In genomic region chr4:81675785-81676427, GRCh38 we compare ENCODE assay signal across 14 cellular contexts.
"Had no signal": no experiment of that assay in that cellular context is flagged by ENCODE, and none has a peak within 500 bp of the region (broad histone marks: within the 10 kb centered on the region; RNA-seq: fewer than 3 reads in every experiment).

No MANE protein-coding gene starts in this region.

- H3K27me3 ChIP-seq: pancreas had no signal

- H3K36me3 Mint-ChIP-seq: activated CD8-positive, alpha-beta memory T cell treated with anti-CD3 and anti-CD28 coated beads, Interleukin-2, amount 10 ng/mL, durations not matched to agents 7 days and 5 days; activated naive CD8-positive, alpha-beta T cell; type B pancreatic cell had no signal

- H3K4me3 Mint-ChIP-seq: activated B cell treated with CpG ODN at 0.5 μM for 24 hours; activated CD4-positive, alpha-beta memory T cell treated with anti-CD3 and anti-CD28 coated beads, Interleukin-2, amount 10 ng/mL, durations not matched to agents 7 days and 5 days; activated CD8-positive, alpha-beta memory T cell treated with anti-CD3 and anti-CD28 coated beads, Interleukin-2, amount 10 ng/mL, durations not matched to agents 7 days and 5 days; activated naive CD8-positive, alpha-beta T cell; neural crest cell; type B pancreatic cell had no signal

- H3K4me1 ChIP-seq: pancreas had no signal

- H3K36me3 ChIP-seq: pancreas had no signal

- H3K27ac Mint-ChIP-seq: activated B cell treated with CpG ODN at 0.5 μM for 24 hours; activated CD4-positive, alpha-beta memory T cell treated with anti-CD3 and anti-CD28 coated beads, Interleukin-2, amount 10 ng/mL, durations not matched to agents 7 days and 5 days; activated CD8-positive, alpha-beta memory T cell treated with anti-CD3 and anti-CD28 coated beads, Interleukin-2, amount 10 ng/mL, durations not matched to agents 7 days and 5 days; activated naive CD8-positive, alpha-beta T cell; type B pancreatic cell had no signal

- H3K9me3 Mint-ChIP-seq: activated B cell treated with CpG ODN at 0.5 μM for 24 hours; activated CD4-positive, alpha-beta memory T cell treated with anti-CD3 and anti-CD28 coated beads, Interleukin-2, amount 10 ng/mL, durations not matched to agents 7 days and 5 days; neural crest cell; type B pancreatic cell had no signal

- ATAC-seq: activated CD8-positive, alpha-beta memory T cell treated with anti-CD3 and anti-CD28 coated beads, Interleukin-2, amount 10 ng/mL, durations not matched to agents 7 days and 5 days; stimulated activated naive CD8-positive, alpha-beta T cell treated with anti-CD3 and anti-CD28 coated beads, Interleukin-15, Interleukin-2, amounts not matched to agents 100 U/mL and 50 U/mL, for 24 hours had no signal

- DNase-seq: activated B cell treated with CpG ODN at 0.5 μM for 24 hours; activated CD4-positive, alpha-beta memory T cell treated with anti-CD3 and anti-CD28 coated beads, Interleukin-2, amount 10 ng/mL, durations not matched to agents 7 days and 5 days; activated CD4-positive, alpha-beta T cell treated with anti-CD3 and anti-CD28 coated beads for 48 hours; activated CD8-positive, alpha-beta memory T cell treated with anti-CD3 and anti-CD28 coated beads, Interleukin-2, amount 10 ng/mL, durations not matched to agents 7 days and 5 days; dermis blood vessel endothelial cell; effector memory CD4-positive, alpha-beta T cell; hippocampal formation; left colon; pancreas; stimulated activated CD4-positive, alpha-beta T cell treated with anti-CD3 and anti-CD28 coated beads, Interleukin-2, amount 100 ng/mL, for 24 hours; stimulated activated naive CD8-positive, alpha-beta T cell treated with anti-CD3 and anti-CD28 coated beads, Interleukin-15, Interleukin-2, amounts not matched to agents 100 U/mL and 50 U/mL, for 24 hours had no signal

- H3K27ac ChIP-seq: pancreas had no signal

- H3K4me1 Mint-ChIP-seq: activated B cell treated with CpG ODN at 0.5 μM for 24 hours; activated CD4-positive, alpha-beta memory T cell treated with anti-CD3 and anti-CD28 coated beads, Interleukin-2, amount 10 ng/mL, durations not matched to agents 7 days and 5 days; activated CD8-positive, alpha-beta memory T cell treated with anti-CD3 and anti-CD28 coated beads, Interleukin-2, amount 10 ng/mL, durations not matched to agents 7 days and 5 days; neural crest cell had no signal

- H3K27me3 Mint-ChIP-seq: activated B cell treated with CpG ODN at 0.5 μM for 24 hours; activated naive CD8-positive, alpha-beta T cell had no signal

- H3K9me3 ChIP-seq: pancreas had no signal

- H3K4me3 ChIP-seq: pancreas had no signal
